9 cellular contexts compared by ENCODE assay signal in the genomic region with DNA sequence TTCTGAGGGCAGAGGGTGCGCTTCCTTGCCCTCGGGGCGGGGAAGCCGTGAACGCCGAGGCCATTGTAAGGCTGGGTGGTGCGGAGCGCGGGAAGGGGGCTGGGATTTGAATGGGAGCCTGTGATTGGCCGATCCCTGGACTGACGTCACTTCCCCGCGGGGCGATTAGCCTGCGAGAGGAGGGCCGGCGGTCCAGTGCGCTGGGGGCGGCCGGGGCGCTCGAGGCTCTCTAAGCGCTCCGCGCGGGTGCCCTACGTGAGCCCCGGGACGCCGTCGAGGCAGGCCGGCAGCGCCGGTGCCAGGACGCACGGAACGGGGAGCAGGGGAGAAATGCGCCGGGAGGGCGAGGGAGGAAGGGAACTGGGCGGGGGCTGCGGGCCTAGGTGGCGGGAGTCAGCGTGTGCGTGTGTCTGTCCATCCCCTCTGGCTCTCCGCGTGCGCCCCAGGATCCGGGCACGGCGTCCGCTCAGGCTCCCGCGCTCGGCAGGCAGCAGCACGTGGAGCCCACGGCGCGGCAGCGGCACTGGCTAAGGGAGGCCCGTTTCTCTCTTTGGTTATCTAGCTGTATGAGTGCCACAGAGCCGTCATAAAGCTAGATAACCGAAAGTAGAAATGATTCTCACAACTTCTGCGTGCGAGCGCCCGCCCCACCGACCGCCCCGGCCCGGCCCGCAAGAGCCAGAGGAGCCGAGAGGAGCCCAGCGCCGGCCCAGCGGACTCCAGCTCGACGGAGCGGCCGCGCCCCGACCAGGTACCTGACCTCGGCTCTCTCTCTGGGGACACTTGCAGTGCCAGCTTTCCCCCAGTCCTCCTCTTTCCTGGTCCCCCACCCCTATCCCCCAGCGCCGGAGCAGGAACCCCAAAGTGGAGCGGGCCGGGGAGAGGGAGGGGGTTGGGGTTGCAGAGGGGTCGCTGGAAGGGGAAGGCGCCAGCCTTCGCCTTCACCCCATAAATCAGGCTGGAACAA. TPM values are rescaled to one million over a fixed set of nuclear protein-coding genes. Genes with fewer than 3 reads are reported as not detected.
DNase-seq lines count a peak whose midpoint lies in the region; ATAC-seq and TF ChIP-seq lines count a peak whose summit lies in the region.
"Had no signal": no experiment of that assay in that cellular context is flagged by ENCODE, and none has a peak within 500 bp of the region (broad histone marks: within the 10 kb centered on the region; RNA-seq: fewer than 3 reads in every experiment).

No MANE protein-coding gene starts in this region.

- peaks cover 3% of the 10 kb centered on the region for H3K4me1 ChIP-seq in NT2/D1 (ENCODE audit: insufficient read depth, insufficient read length)
- no peaks in the 10 kb centered on the region for H3K4me1 ChIP-seq in foreskin keratinocyte

- ATAC-seq in activated T-cell treated with anti-CD3 and anti-CD28 coated beads, Interleukin-2, amount 50 U/mL, for 4 hours, result peak; percentile 41 to 49
- peak; percentile 8 for ATAC-seq in foreskin keratinocyte
- peak; percentile 47 for ATAC-seq in stimulated activated naive CD8-positive, alpha-beta T cell treated with anti-CD3 and anti-CD28 coated beads, Interleukin-15, amount 100 ng/mL, for 72 hours
- ATAC-seq in GM21515 (IDR thresholded peaks at IDR 0.05; ENCODE audit: unreplicated experiment), result no peak
- ATAC-seq: gastroesophageal sphincter had no signal

- TF ChIP-seq CTCF in foreskin keratinocyte (conservative IDR thresholded peaks at IDR 0.05), result no peak

- no peaks in the 10 kb centered on the region for H3K9me3 Mint-ChIP-seq in activated T-cell treated with anti-CD3 and anti-CD28 coated beads, Interleukin-2, amount 50 U/mL, for 4 hours
- H3K9me3 Mint-ChIP-seq in stimulated activated naive CD8-positive, alpha-beta T cell treated with anti-CD3 and anti-CD28 coated beads, Interleukin-15, amount 100 ng/mL, for 72 hours, result no peaks in the 10 kb centered on the region

- peak overlapping the region; percentile 33 for H3K4me3 Mint-ChIP-seq in activated T-cell treated with anti-CD3 and anti-CD28 coated beads, Interleukin-2, amount 50 U/mL, for 4 hours
- H3K4me3 Mint-ChIP-seq in stimulated activated naive CD8-positive, alpha-beta T cell treated with anti-CD3 and anti-CD28 coated beads, Interleukin-15, amount 100 ng/mL, for 72 hours, result peak overlapping the region; percentile 64 to 69

- H3K9ac ChIP-seq in NT2/D1 (ENCODE audit: insufficient read length, low read depth), result peak overlapping the region; percentile 70

- peaks cover 6% of the 10 kb centered on the region; the same call in 1 of the 2 replicates for H3K9me3 ChIP-seq in NT2/D1 (ENCODE audit: insufficient read depth, low read length)
- H3K9me3 ChIP-seq: gastroesophageal sphincter had no signal

- H3K36me3 Mint-ChIP-seq in activated T-cell treated with anti-CD3 and anti-CD28 coated beads, Interleukin-2, amount 50 U/mL, for 4 hours (ENCODE audit: insufficient read depth), result no peaks in the 10 kb centered on the region

- H3K27ac Mint-ChIP-seq in stimulated activated naive CD8-positive, alpha-beta T cell treated with anti-CD3 and anti-CD28 coated beads, Interleukin-15, amount 100 ng/mL, for 72 hours, result no peak overlapping the region

- peaks cover 92% of the 10 kb centered on the region for H3K27me3 Mint-ChIP-seq in activated T-cell treated with anti-CD3 and anti-CD28 coated beads, Interleukin-2, amount 50 U/mL, for 4 hours (ENCODE audit: low read depth)
- H3K27me3 Mint-ChIP-seq in stimulated activated naive CD8-positive, alpha-beta T cell treated with anti-CD3 and anti-CD28 coated beads, Interleukin-15, amount 100 ng/mL, for 72 hours, result peaks cover 99% of the 10 kb centered on the region

- DNase-seq in activated T-cell treated with anti-CD3 and anti-CD28 coated beads, Interleukin-2, amount 50 U/mL, for 4 hours, result no peak
- DNase-seq in activated T-cell treated with anti-CD3 and anti-CD28 coated beads for 4 hours (no peak), NT2/D1 (ENCODE audit: low read depth, low spot score) (no peak), foreskin keratinocyte (no peak), NCI-H510A treated with DMSO at 0.1 percent for 48 hours (lab: John Stamatoyannopoulos, UW) (no peak), LoVo (ENCODE audit: low spot score) (no peak)
- DNase-seq in stimulated activated naive CD8-positive, alpha-beta T cell treated with anti-CD3 and anti-CD28 coated beads, Interleukin-15, amount 100 ng/mL, for 72 hours, result peak in 1 of 2 donors; percentile 30

- H3K27me3 ChIP-seq in NT2/D1 (ENCODE audit: insufficient read depth, insufficient read length) (peaks cover 100% of the 10 kb centered on the region), foreskin keratinocyte (peaks cover 100% of the 10 kb centered on the region)

- H3K27ac ChIP-seq in foreskin keratinocyte, result no peak overlapping the region
- H3K27ac ChIP-seq: gastroesophageal sphincter had no signal

- peaks cover 13% of the 10 kb centered on the region for H3K4me1 Mint-ChIP-seq in activated T-cell treated with anti-CD3 and anti-CD28 coated beads, Interleukin-2, amount 50 U/mL, for 4 hours (ENCODE audit: low read depth)
- peaks cover 35% of the 10 kb centered on the region for H3K4me1 Mint-ChIP-seq in stimulated activated naive CD8-positive, alpha-beta T cell treated with anti-CD3 and anti-CD28 coated beads, Interleukin-15, amount 100 ng/mL, for 72 hours

- H3K4me3 ChIP-seq in NT2/D1 (ENCODE audit: insufficient read length, low read depth), result peak overlapping the region; percentile 32

- H3K36me3 ChIP-seq in NT2/D1 (ENCODE audit: insufficient read depth, insufficient read length, low read length), result no peaks in the 10 kb centered on the region
- H3K36me3 ChIP-seq: gastroesophageal sphincter had no signal

RNA-seq across cellular contexts. Expression of a gene that starts 33.1 kb away (rescaled TPM):
- total RNA-seq in activated T-cell treated with anti-CD3 and anti-CD28 coated beads, Interleukin-2, amount 50 U/mL, for 4 hours, result 100 to 1,000 TPM; 119 to 142 (median 119) TPM
- total RNA-seq in foreskin keratinocyte, result 47.8 and 50.5 TPM in 2 replicates
- 30.7 and 39.1 TPM in 2 replicates for polyA plus RNA-seq in foreskin keratinocyte
